19 cellular contexts compared by ENCODE assay signal in the genomic region with DNA sequence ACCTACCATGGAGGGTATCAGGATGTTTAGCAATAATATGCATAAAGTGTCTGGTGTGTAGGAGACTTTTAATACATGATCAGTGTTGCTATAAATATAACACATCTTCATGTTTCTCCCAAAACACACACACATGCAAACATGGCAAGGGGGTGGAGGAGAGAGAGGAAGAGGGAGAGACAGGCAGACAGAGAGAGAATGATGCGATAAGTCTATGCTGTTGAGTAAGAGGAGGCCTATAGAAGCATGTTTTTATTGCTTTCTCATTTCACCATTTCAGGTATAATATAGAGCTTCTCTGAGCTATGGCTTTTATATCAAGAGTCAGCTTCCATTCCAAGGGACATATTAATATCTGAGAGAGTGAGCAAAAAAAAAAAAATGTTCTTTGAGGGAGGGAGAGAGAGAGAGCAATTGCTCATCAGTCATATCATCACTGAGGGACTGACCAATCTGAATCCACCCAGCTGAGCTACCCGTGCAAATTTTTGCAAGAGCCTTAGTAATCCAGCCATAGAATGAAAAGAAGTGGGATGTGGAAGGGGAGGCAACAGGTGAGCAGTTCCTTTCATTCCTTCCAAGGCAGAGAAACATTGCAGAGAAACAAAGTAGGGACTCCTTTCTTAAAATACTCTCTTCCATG.
"Had no signal": no experiment of that assay in that cellular context is flagged by ENCODE, and none has a peak within 500 bp of the region (broad histone marks: within the 10 kb centered on the region; RNA-seq: fewer than 3 reads in every experiment).

No MANE protein-coding gene starts in this region.

- DNase-seq: activated CD4-positive, alpha-beta T cell treated with anti-CD3 and anti-CD28 coated beads for 36 hours; activated CD4-positive, alpha-beta T cell treated with anti-CD3 and anti-CD28 coated beads, Interleukin-2, amount 50 U/mL, for 48 hours; activated naive CD4-positive, alpha-beta T cell; activated naive CD8-positive, alpha-beta T cell treated with anti-CD3 and anti-CD28 coated beads, Interleukin-2, amount 10 ng/mL, durations not matched to agents 7 days and 5 days; aorta; colonic mucosa; heart right ventricle; left lung; naive thymus-derived CD4-positive, alpha-beta T cell; ovary; right lobe of liver; stimulated activated CD4-positive, alpha-beta T cell treated with anti-CD3 and anti-CD28 coated beads, Interleukin-4, amount 100 ng/mL, for 24 hours; stomach; T-helper 2 cell; testis had no signal

- H3K27me3 ChIP-seq: brain microvascular endothelial cell, colonic mucosa, left lung, ovary, right lobe of liver, stomach, testis had no signal

- H3K4me3 ChIP-seq: colonic mucosa, heart right ventricle, left lung, ovary, right lobe of liver, smooth muscle cell, stomach, testis had no signal

- H3K4me2 ChIP-seq: smooth muscle cell had no signal

- H3K27ac ChIP-seq: brain microvascular endothelial cell, colonic mucosa, heart right ventricle, left lung, ovary, right lobe of liver, stomach, testis had no signal

- ATAC-seq: activated CD4-positive, alpha-beta T cell treated with anti-CD3 and anti-CD28 coated beads for 36 hours; heart right ventricle; left lung; naive thymus-derived CD4-positive, alpha-beta T cell; right lobe of liver; stimulated activated effector memory CD8-positive, alpha-beta T cell treated with anti-CD3 and anti-CD28 coated beads, Interleukin-12 subunit alpha, Interleukin-12 subunit beta, amount 100 ng/mL, for 72 hours; WTC11 had no signal

- H3K36me3 ChIP-seq: brain microvascular endothelial cell, colonic mucosa, heart right ventricle, left lung, ovary, right lobe of liver, stomach had no signal

- H3K4me1 ChIP-seq: colonic mucosa, heart right ventricle, left lung, right lobe of liver, stomach, testis had no signal

- H3K9me3 ChIP-seq: colonic mucosa, heart right ventricle, left lung, ovary, right lobe of liver, stomach, testis had no signal
